In genomic region chr9:101131326-101131725, GRCh38 we compare ENCODE assay signal across 8 cellular contexts.
"Had no signal": no experiment of that assay in that cellular context is flagged by ENCODE, and none has a peak within 500 bp of the region (broad histone marks: within the 10 kb centered on the region; RNA-seq: fewer than 3 reads in every experiment).

No MANE protein-coding gene starts in this region.

- H3K27ac ChIP-seq: GM23248 had no signal

- H3K4me1 ChIP-seq: HAP-1 had no signal

- H3K9me3 ChIP-seq: HAP-1 had no signal

- H3K36me3 ChIP-seq: HAP-1 had no signal

- H3K27ac Mint-ChIP-seq: HFFc6 had no signal

- H3K4me3 Mint-ChIP-seq: HFFc6 had no signal

- H2AFZ ChIP-seq: GM23248 had no signal

- H3K9ac ChIP-seq: GM23248 had no signal

- H3K4me3 ChIP-seq: GM23248, HAP-1, K562 had no signal

- ATAC-seq: HCT116, K562 had no signal

- DNase-seq: GM23248, H7, HFFc6, IMR-90 had no signal

- FAIRE-seq: HTR-8/SVneo, K562 had no signal
